9 cellular contexts compared by ENCODE assay signal in the genomic region with DNA sequence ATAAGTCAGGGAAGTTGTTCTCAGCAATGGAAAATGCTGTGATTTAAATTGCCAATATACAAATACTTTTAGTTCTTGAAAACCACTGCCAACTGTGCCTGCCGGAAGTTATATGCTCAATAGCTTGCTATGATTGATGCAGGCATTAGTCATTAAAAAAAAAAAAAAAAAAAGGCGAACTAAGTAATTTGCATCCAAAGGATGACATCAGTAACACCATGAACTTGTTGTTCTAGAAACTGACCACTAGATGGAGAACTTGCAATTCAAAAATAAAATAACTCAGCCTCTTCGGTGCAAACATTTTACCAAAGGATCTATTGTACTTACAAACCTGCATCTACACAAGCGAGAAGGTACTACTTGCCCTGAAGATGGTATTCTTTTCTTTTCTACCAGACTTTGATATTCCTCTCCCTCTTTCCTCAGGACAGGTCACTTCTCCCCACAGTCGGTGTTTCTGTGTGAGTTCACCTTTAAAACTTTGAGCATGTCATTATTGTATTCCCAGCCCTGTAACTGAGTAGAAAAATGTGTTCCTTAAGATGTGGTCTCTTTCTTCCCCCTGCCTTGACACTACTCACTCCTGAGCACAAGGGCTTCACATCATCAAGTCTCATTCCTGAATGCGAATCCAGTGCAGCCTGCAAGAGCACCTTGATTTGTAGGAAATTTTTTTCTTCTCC.
DNase-seq lines count a peak whose midpoint lies in the region; ATAC-seq and TF ChIP-seq lines count a peak whose summit lies in the region.
"Had no signal": no experiment of that assay in that cellular context is flagged by ENCODE, and none has a peak within 500 bp of the region (broad histone marks: within the 10 kb centered on the region; RNA-seq: fewer than 3 reads in every experiment).

No MANE protein-coding gene starts in this region.

- H3K27ac ChIP-seq in SK-N-MC (no peak overlapping the region), esophagus muscularis mucosa (replicated peaks in 1 of 4) (no peak overlapping the region)

- H3K36me3 Mint-ChIP-seq in nephron progenitor cell (ENCODE audit: low read depth) = no peaks in the 10 kb centered on the region

- peak overlapping the region; percentile 11 for H3K4me3 Mint-ChIP-seq in nephron progenitor cell
- H3K4me3 Mint-ChIP-seq: IgD-negative memory B cell had no signal

- H3K9me3 ChIP-seq in SK-N-MC (ENCODE audit: low read depth, low read length) (no peaks in the 10 kb centered on the region), esophagus muscularis mucosa (no peaks in the 10 kb centered on the region)

- H3K9me3 Mint-ChIP-seq in nephron progenitor cell = no peaks in the 10 kb centered on the region
- H3K9me3 Mint-ChIP-seq: IgD-negative memory B cell had no signal

- no peak for TF ChIP-seq EP300 in esophagus muscularis mucosa (IDR thresholded peaks at IDR 0.05)

- H3K27ac Mint-ChIP-seq in nephron progenitor cell = no peak overlapping the region

- H3K4me1 ChIP-seq in esophagus muscularis mucosa = no peaks in the 10 kb centered on the region

- 22% methylated on average over 6 of the region's 6 CpGs for WGBS in esophagus muscularis mucosa

- in situ Hi-C loops in GM13976 (cut with MboI; ENCODE audit: low sequenced_read_pairs, unreplicated experiment) = loop anchor here (25.0 kb wide), 3 partner anchors 819 to 1169 kb away; no protein-coding TSS in a partner anchor

- no peak for TF ChIP-seq POLR2A in esophagus muscularis mucosa (IDR thresholded peaks at IDR 0.05; ENCODE audit: low read depth)

- no peaks in the 10 kb centered on the region for H3K27me3 ChIP-seq in esophagus muscularis mucosa

- intact Hi-C loops in esophagus muscularis mucosa (cut with DNase I) = loop anchor here (5.0 kb wide), 1 partner anchor 814 kb away; no protein-coding TSS in a partner anchor

- H3K4me1 Mint-ChIP-seq in nephron progenitor cell = peaks cover 6% of the 10 kb centered on the region

- H3K27me3 Mint-ChIP-seq in nephron progenitor cell (ENCODE audit: low read depth, poor library complexity) = peaks cover 9% of the 10 kb centered on the region

- H3K36me3 ChIP-seq in SK-N-MC (ENCODE audit: insufficient read depth, low read length) = no peaks in the 10 kb centered on the region
- no peaks in the 10 kb centered on the region for H3K36me3 ChIP-seq in esophagus muscularis mucosa

- peak; percentile 75 for ATAC-seq in HG02763 (IDR thresholded peaks at IDR 0.05; ENCODE audit: unreplicated experiment)

- H3K4me3 ChIP-seq in SK-N-MC (no peak overlapping the region; the same call in 1 of the 2 replicates), esophagus muscularis mucosa (no peak overlapping the region)

- no peak overlapping the region for H3K9ac ChIP-seq in SK-N-MC (ENCODE audit: insufficient read length)

- DNase-seq in AG08396 (ENCODE audit: low spot score) = peak; percentile 47
- peak; percentile 58 for DNase-seq in GM13976 (ENCODE audit: low spot score)
- DNase-seq in NCI-H1092 (lab: John Stamatoyannopoulos, UW) = peak; percentile 3
- peak; percentile 66 for DNase-seq in SK-N-MC (ENCODE audit: low read depth, low spot score)
- DNase-seq in esophagus muscularis mucosa (ENCODE audit: extremely low spot score) = no peak
- DNase-seq in nephron progenitor cell = no peak
- no peak for DNase-seq in UCSD-AML1 (lab: John Stamatoyannopoulos, UW; ENCODE audit: unreplicated experiment)

- TF ChIP-seq CTCF in GM13976 (IDR thresholded peaks at IDR 0.05; ENCODE audit: borderline replicate concordance, control extremely low read depth, extremely low read depth, insufficient read depth, missing control alignments) = peak; percentile 43
- peak; percentile 52 to 72 (median 68) for TF ChIP-seq CTCF in esophagus muscularis mucosa (IDR thresholded peaks at IDR 0.05)
- peak; percentile 76 for TF ChIP-seq CTCF in nephron progenitor cell (IDR thresholded peaks at IDR 0.05)

Comparison
In these comparisons a context has a peak if more than half of its experiments do, and no peak if none do; other contexts are left out.
1. DNase-seq: peak in AG08396 (single experiment), GM13976 (single experiment), NCI-H1092 (single experiment) and SK-N-MC (single experiment); none in esophagus muscularis mucosa (single experiment), nephron progenitor cell (single experiment) and UCSD-AML1 (single experiment).
2. Peak in every context shown above with its lines, with median percentiles within 50 percentile points of each other: CTCF ChIP-seq.